Comparison of ENCODE assay signal across 29 cellular contexts in the genomic region with DNA sequence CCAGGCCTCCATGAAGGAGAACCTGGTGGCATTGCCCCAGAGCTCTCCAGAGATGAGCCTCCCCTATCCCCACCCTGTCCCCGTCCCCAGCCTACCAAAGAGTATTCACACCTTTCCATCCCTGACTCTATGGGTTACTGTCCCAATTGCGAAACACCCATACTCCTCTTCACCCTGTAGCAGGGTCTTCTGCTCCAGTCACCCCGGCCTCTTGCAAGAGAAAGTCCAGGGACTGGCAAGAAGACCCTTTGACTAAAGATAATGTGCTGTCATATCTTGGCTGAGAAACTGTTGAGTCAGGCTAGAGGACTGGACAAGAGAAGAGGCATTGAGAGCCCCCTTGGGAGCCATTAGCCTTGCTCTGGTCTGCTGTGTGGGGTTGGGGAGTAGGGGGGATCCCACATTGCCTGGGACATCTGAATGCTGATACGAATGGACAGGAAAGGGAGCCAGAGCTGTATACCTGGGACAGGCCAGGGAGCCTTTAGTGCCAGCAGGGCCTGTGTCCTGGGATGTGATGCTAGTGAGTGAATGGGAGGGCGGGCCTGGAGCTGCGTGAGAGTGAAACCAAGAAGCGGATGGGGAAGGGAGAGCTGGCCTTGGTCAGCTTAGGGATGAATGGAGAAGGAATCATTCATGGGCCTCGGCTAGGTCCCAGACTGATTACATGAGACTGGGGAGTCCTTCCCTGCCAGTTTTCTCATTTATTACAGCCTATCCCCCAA. TPM values are rescaled to one million over a fixed set of nuclear protein-coding genes. Genes with fewer than 3 reads are reported as not detected.
"Had no signal": no experiment of that assay in that cellular context is flagged by ENCODE, and none has a peak within 500 bp of the region (broad histone marks: within the 10 kb centered on the region; RNA-seq: fewer than 3 reads in every experiment).

No MANE protein-coding gene starts in this region.

- H3K79me2 ChIP-seq: parathyroid adenoma had no signal

- H3K4me2 ChIP-seq: neural progenitor cell, smooth muscle cell had no signal

- H2AFZ ChIP-seq: neural progenitor cell, parathyroid adenoma had no signal

- H3K9ac ChIP-seq: neural progenitor cell, parathyroid adenoma had no signal

- H3K27ac ChIP-seq: neural progenitor cell, neutrophil, ovary, parathyroid adenoma, psoas muscle, skin epidermis, spleen, suprapubic skin, testis, tibial artery, transverse colon, upper lobe of right lung, uterus had no signal

- ATAC-seq: naive thymus-derived CD4-positive, alpha-beta T cell; natural killer cell; psoas muscle; right cardiac atrium; sciatic nerve; stimulated activated memory B cell treated with anti-CD40 and anti-IgM and Interleukin-4, amounts not matched to agents 10 μg/mL and 1 μg/mL and 100 μg/mL, for 72 hours; stimulated activated naive CD8-positive, alpha-beta T cell treated with anti-CD3 and anti-CD28 coated beads, Interleukin-15, amount 100 ng/mL, for 72 hours; stimulated activated naive CD8-positive, alpha-beta T cell treated with anti-CD3 and anti-CD28 coated beads, Interleukin-15, Interleukin-2, amounts not matched to agents 100 U/mL and 50 U/mL, for 24 hours; upper lobe of right lung had no signal

- H3K27me3 ChIP-seq: neural progenitor cell, neutrophil, ovary, suprapubic skin, testis, tibial artery, transverse colon, upper lobe of right lung, uterus had no signal

- H3K36me3 ChIP-seq: neural progenitor cell, neutrophil, ovary, spleen, suprapubic skin, tibial artery, transverse colon, upper lobe of right lung, uterus had no signal

- H3K9me3 ChIP-seq: neutrophil, ovary, psoas muscle, suprapubic skin, testis, transverse colon, upper lobe of right lung, uterus had no signal

- H3K4me1 ChIP-seq: neural progenitor cell, parathyroid adenoma, psoas muscle, spleen, suprapubic skin, testis, tibial artery, transverse colon, upper lobe of right lung, uterus had no signal

- H3K4me3 ChIP-seq: neural progenitor cell, ovary, psoas muscle, skin epidermis, smooth muscle cell, spleen, suprapubic skin, testis, tibial artery, transverse colon, upper lobe of right lung, uterus had no signal

- DNase-seq: naive thymus-derived CD4-positive, alpha-beta T cell; natural killer cell; nucleus accumbens; ovary; psoas muscle; right cardiac atrium; spleen; stimulated activated CD4-positive, alpha-beta T cell treated with anti-CD3 and anti-CD28 coated beads, Interleukin-12 subunit alpha, Interleukin-12 subunit beta, amount 100 ng/mL, for 4 hours; stimulated activated CD4-positive, alpha-beta T cell treated with anti-CD3 and anti-CD28 coated beads, Interleukin-1b, Interleukin-23, amount 100 ng/mL, for 48 hours; stimulated activated CD4-positive, alpha-beta T cell treated with anti-CD3 and anti-CD28 coated beads, Interleukin-4, amount 100 ng/mL, for 1 hour; stimulated activated CD4-positive, alpha-beta T cell treated with anti-CD3 and anti-CD28 coated beads, Interleukin-4, amount 100 ng/mL, for 4 hours; stimulated activated CD8-positive, alpha-beta memory T cell treated with anti-CD3 and anti-CD28 coated beads, Interleukin-4, amount 100 ng/mL, for 48 hours; stimulated activated naive CD4-positive, alpha-beta T cell; stimulated activated naive CD8-positive, alpha-beta T cell treated with anti-CD3 and anti-CD28 coated beads, Interleukin-15, amount 100 ng/mL, for 72 hours; stimulated activated naive CD8-positive, alpha-beta T cell treated with anti-CD3 and anti-CD28 coated beads, Interleukin-15, Interleukin-2, amounts not matched to agents 100 U/mL and 50 U/mL, for 24 hours; substantia nigra; testis; tibial artery; transverse colon; upper lobe of right lung; uterus had no signal

RNA-seq across cellular contexts. Expression of a gene that starts 27.1 kb away (rescaled TPM):
- total RNA-seq: natural killer cell, sciatic nerve, smooth muscle cell, upper lobe of right lung had no signal
- polyA plus RNA-seq: naive thymus-derived CD4-positive, alpha-beta T cell; smooth muscle cell had no signal
